ENCODE assay signal across 10 cellular contexts in genomic region chr3:69865920-69866679, GRCh38.
DNase-seq lines count a peak whose midpoint lies in the region; ATAC-seq and TF ChIP-seq lines count a peak whose summit lies in the region.
"Had no signal": no experiment of that assay in that cellular context is flagged by ENCODE, and none has a peak within 500 bp of the region (broad histone marks: within the 10 kb centered on the region; RNA-seq: fewer than 3 reads in every experiment).

No MANE protein-coding gene starts in this region.

- H3K27me3 ChIP-seq in adipocyte (replicated peaks; ENCODE audit: control insufficient read depth, insufficient read depth, low read length): no peaks in the 10 kb centered on the region

- CTCF ChIA-PET in Calu3 (lab: Charles Lee): interaction anchor here (0.5 to 2.1 kb wide), 6 partner anchors 9 to 661 kb away, joined by 3 to 7 read pairs (median 4); no protein-coding TSS in a partner anchor
- CTCF ChIA-PET in activated CD4-positive, alpha-beta memory T cell treated with anti-CD3 and anti-CD28 coated beads for 36 hours (lab: Charles Lee): no interaction called here

- peaks cover 31% of the 10 kb centered on the region for H3K4me1 ChIP-seq in adipocyte (ENCODE audit: control insufficient read depth, insufficient read depth, low read length)

- peak; percentile 69 for DNase-seq in Calu3
- no peak for DNase-seq in adipocyte (ENCODE audit: low read depth)
- DNase-seq in left ventricle myocardium superior: peak; percentile 72
- DNase-seq in progenitor cell of endocrine pancreas (ENCODE audit: low spot score, unreplicated experiment): peak; percentile 13
- DNase-seq in activated effector memory CD4-positive, alpha-beta T cell treated with anti-CD3 and anti-CD28 coated beads, Interleukin-2, amount 50 U/mL, for 16 hours: no peak
- no peak for DNase-seq in activated CD4-positive, alpha-beta memory T cell treated with anti-CD3 and anti-CD28 coated beads for 36 hours
- no peak for DNase-seq in effector memory CD8-positive, alpha-beta T cell
- DNase-seq: CD8-positive, alpha-beta memory T cell had no signal

- H3K4me3 ChIP-seq in adipocyte (ENCODE audit: low read length): peak overlapping the region; percentile 44

- no peak for TF ChIP-seq CTCF in Calu3 (IDR thresholded peaks at IDR 0.05; ENCODE audit: unreplicated experiment)
- no peak for TF ChIP-seq CTCF in progenitor cell of endocrine pancreas (IDR thresholded peaks at IDR 0.05; ENCODE audit: unreplicated experiment)

- H3K36me3 Mint-ChIP-seq in Calu3 (ENCODE audit: insufficient read depth, unreplicated experiment) (peaks cover 30% of the 10 kb centered on the region), progenitor cell of endocrine pancreas (ENCODE audit: insufficient read depth) (peaks cover 4% of the 10 kb centered on the region)
- H3K36me3 Mint-ChIP-seq in activated CD4-positive, alpha-beta memory T cell treated with anti-CD3 and anti-CD28 coated beads for 36 hours: no peaks in the 10 kb centered on the region
- H3K36me3 Mint-ChIP-seq in effector memory CD8-positive, alpha-beta T cell (ENCODE audit: insufficient read depth): no peaks in the 10 kb centered on the region
- H3K36me3 Mint-ChIP-seq: CD8-positive, alpha-beta memory T cell had no signal

- H3K9ac ChIP-seq in adipocyte (ENCODE audit: low read length): peak overlapping the region; percentile 32

- intact Hi-C loops in Calu3 (cut with micrococcal nuclease; ENCODE audit: unreplicated experiment): loop anchor here (2.0 to 5.0 kb wide), 2 partner anchors 15 to 81 kb away; no protein-coding TSS in a partner anchor
- intact Hi-C loops in left ventricle myocardium superior (cut with micrococcal nuclease): no loop called here
- intact Hi-C loops in activated CD4-positive, alpha-beta memory T cell treated with anti-CD3 and anti-CD28 coated beads for 36 hours (cut with micrococcal nuclease): no loop called here

- ATAC-seq in left ventricle myocardium superior: peak; percentile 98
- no peak for ATAC-seq in effector memory CD8-positive, alpha-beta T cell (replicated peaks)
- ATAC-seq in GM21367 (IDR thresholded peaks at IDR 0.05; ENCODE audit: unreplicated experiment): no peak

- H3K4me1 Mint-ChIP-seq in Calu3 (ENCODE audit: low read depth, unreplicated experiment) (peaks cover 44% of the 10 kb centered on the region), progenitor cell of endocrine pancreas (ENCODE audit: low read depth) (peaks cover 38% of the 10 kb centered on the region)
- H3K4me1 Mint-ChIP-seq in activated CD4-positive, alpha-beta memory T cell treated with anti-CD3 and anti-CD28 coated beads for 36 hours (ENCODE audit: low read depth): no peaks in the 10 kb centered on the region
- H3K4me1 Mint-ChIP-seq in effector memory CD8-positive, alpha-beta T cell (ENCODE audit: low read depth in 2 of 2): no peaks in the 10 kb centered on the region
- H3K4me1 Mint-ChIP-seq: CD8-positive, alpha-beta memory T cell had no signal

- no TSS peak for BruUV-seq in Calu3 (replicated peaks; lab: Mats Ljungman, UMichigan)

- H3K9me3 ChIP-seq in adipocyte (ENCODE audit: control insufficient read depth, low read length): no peaks in the 10 kb centered on the region

- H3K27ac Mint-ChIP-seq in Calu3 (ENCODE audit: unreplicated experiment) (peak overlapping the region; percentile 95), progenitor cell of endocrine pancreas (peak overlapping the region; percentile 94)
- no peak overlapping the region for H3K27ac Mint-ChIP-seq in activated CD4-positive, alpha-beta memory T cell treated with anti-CD3 and anti-CD28 coated beads for 36 hours
- no peak overlapping the region for H3K27ac Mint-ChIP-seq in effector memory CD8-positive, alpha-beta T cell
- H3K27ac Mint-ChIP-seq: activated T-helper 1 cell treated with anti-CD3 and anti-CD28 coated beads, Interleukin-12 subunit alpha, Interleukin-12 subunit beta, Interleukin-2, Interleukin-4 antibody, amounts not matched to agents 30 ng/mL and 10 ng/mL and 1 ng/mL, durations not matched to agents 14 hours and 24 hours and 36 hours; CD8-positive, alpha-beta memory T cell had no signal

- H3K4me3 Mint-ChIP-seq in Calu3 (ENCODE audit: low read depth, unreplicated experiment): peak overlapping the region; percentile 82
- H3K4me3 Mint-ChIP-seq in progenitor cell of endocrine pancreas (ENCODE audit: low read depth): peak overlapping the region; percentile 80
- H3K4me3 Mint-ChIP-seq in activated CD4-positive, alpha-beta memory T cell treated with anti-CD3 and anti-CD28 coated beads for 36 hours: no peak overlapping the region
- no peak overlapping the region for H3K4me3 Mint-ChIP-seq in effector memory CD8-positive, alpha-beta T cell
- H3K4me3 Mint-ChIP-seq: activated T-helper 1 cell treated with anti-CD3 and anti-CD28 coated beads, Interleukin-12 subunit alpha, Interleukin-12 subunit beta, Interleukin-2, Interleukin-4 antibody, amounts not matched to agents 30 ng/mL and 10 ng/mL and 1 ng/mL, durations not matched to agents 14 hours and 24 hours and 36 hours; CD8-positive, alpha-beta memory T cell had no signal

- POLR2A ChIA-PET in activated CD4-positive, alpha-beta memory T cell treated with anti-CD3 and anti-CD28 coated beads for 36 hours (lab: Charles Lee): no interaction called here

- H3K36me3 ChIP-seq in adipocyte (ENCODE audit: control insufficient read depth, insufficient read depth, low read length, severe bottlenecking): no peaks in the 10 kb centered on the region

- H3K9me3 Mint-ChIP-seq in Calu3 (ENCODE audit: low read depth, unreplicated experiment) (no peaks in the 10 kb centered on the region), progenitor cell of endocrine pancreas (ENCODE audit: low read depth) (peaks cover 3% of the 10 kb centered on the region)
- no peaks in the 10 kb centered on the region for H3K9me3 Mint-ChIP-seq in activated CD4-positive, alpha-beta memory T cell treated with anti-CD3 and anti-CD28 coated beads for 36 hours
- peaks cover 0 to 2% of the 10 kb centered on the region in 2 donors for H3K9me3 Mint-ChIP-seq in effector memory CD8-positive, alpha-beta T cell
- H3K9me3 Mint-ChIP-seq: activated T-helper 1 cell treated with anti-CD3 and anti-CD28 coated beads, Interleukin-12 subunit alpha, Interleukin-12 subunit beta, Interleukin-2, Interleukin-4 antibody, amounts not matched to agents 30 ng/mL and 10 ng/mL and 1 ng/mL, durations not matched to agents 14 hours and 24 hours and 36 hours had no signal

- no peaks in the 10 kb centered on the region for H3K27me3 Mint-ChIP-seq in Calu3 (ENCODE audit: unreplicated experiment)
- no peaks in the 10 kb centered on the region for H3K27me3 Mint-ChIP-seq in progenitor cell of endocrine pancreas
- no peaks in the 10 kb centered on the region for H3K27me3 Mint-ChIP-seq in activated CD4-positive, alpha-beta memory T cell treated with anti-CD3 and anti-CD28 coated beads for 36 hours
- H3K27me3 Mint-ChIP-seq in effector memory CD8-positive, alpha-beta T cell: no peaks in the 10 kb centered on the region

Comparison
In these comparisons a context has a peak if more than half of its experiments do, and no peak if none do; other contexts are left out.
1. DNase-seq: peak in Calu3 (single experiment), left ventricle myocardium superior (single experiment) and progenitor cell of endocrine pancreas (single experiment); none in adipocyte (single experiment), activated effector memory CD4-positive, alpha-beta T cell treated with anti-CD3 and anti-CD28 coated beads, Interleukin-2, amount 50 U/mL, for 16 hours (single experiment), activated CD4-positive, alpha-beta memory T cell treated with anti-CD3 and anti-CD28 coated beads for 36 hours (single experiment) and effector memory CD8-positive, alpha-beta T cell (0 of 3).
2. H3K27ac Mint-ChIP-seq: peak in Calu3 (single experiment) and progenitor cell of endocrine pancreas (single experiment); none in activated CD4-positive, alpha-beta memory T cell treated with anti-CD3 and anti-CD28 coated beads for 36 hours (single experiment) and effector memory CD8-positive, alpha-beta T cell (0 of 2).
3. H3K4me3 Mint-ChIP-seq: peak in Calu3 (single experiment) and progenitor cell of endocrine pancreas (single experiment); none in activated CD4-positive, alpha-beta memory T cell treated with anti-CD3 and anti-CD28 coated beads for 36 hours (single experiment) and effector memory CD8-positive, alpha-beta T cell (0 of 2).